9 cellular contexts compared by ENCODE assay signal in the genomic region with DNA sequence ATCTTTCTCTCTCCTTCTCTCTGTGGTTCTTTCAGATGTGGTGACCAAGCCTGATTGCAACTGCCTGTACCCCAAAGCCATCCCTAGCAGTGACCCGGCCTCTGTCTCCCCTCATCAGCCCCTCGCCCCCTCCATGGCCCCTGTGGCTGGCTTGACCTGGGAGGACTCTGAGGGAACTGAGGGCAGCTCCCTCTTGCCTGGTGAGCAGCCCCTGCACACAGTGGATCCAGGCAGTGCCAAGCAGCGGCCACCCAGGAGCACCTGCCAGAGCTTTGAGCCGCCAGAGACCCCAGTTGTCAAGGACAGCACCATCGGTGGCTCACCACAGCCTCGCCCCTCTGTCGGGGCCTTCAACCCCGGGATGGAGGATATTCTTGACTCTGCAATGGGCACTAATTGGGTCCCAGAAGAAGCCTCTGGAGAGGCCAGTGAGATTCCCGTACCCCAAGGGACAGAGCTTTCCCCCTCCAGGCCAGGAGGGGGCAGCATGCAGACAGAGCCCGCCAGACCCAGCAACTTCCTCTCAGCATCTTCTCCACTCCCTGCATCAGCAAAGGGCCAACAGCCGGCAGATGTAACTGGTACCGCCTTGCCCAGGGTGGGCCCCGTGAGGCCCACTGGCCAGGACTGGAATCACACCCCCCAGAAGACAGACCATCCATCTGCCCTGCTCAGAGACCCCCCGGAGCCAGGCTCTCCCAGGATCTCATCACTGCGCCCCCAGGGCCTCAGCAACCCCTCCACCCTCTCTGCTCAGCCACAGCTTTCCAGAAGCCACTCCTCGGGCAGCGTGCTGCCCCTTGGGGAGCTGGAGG. TPM values are rescaled to one million over a fixed set of nuclear protein-coding genes. Genes with fewer than 3 reads are reported as not detected.
DNase-seq lines count a peak whose midpoint lies in the region; ATAC-seq and TF ChIP-seq lines count a peak whose summit lies in the region.
"Had no signal": no experiment of that assay in that cellular context is flagged by ENCODE, and none has a peak within 500 bp of the region (broad histone marks: within the 10 kb centered on the region; RNA-seq: fewer than 3 reads in every experiment).

No MANE protein-coding gene starts in this region.

- in situ Hi-C loops in transverse colon (cut with MboI; ENCODE audit: low pct_ligation_motif_present in 1 of 4, low pct_unique_long_range_greater_than_20kb in 1 of 4, low sequenced_read_pairs in 3 of 4): loop anchor here in 1 of 4 donors (25.0 kb wide), 1 partner anchor 136 kb away; no protein-coding TSS in a partner anchor

- intact Hi-C loops in heart left ventricle (cut with DNase I): loop anchor here in 5 of 10 donors (2.0 to 5.0 kb wide), 2 partner anchors 59 kb away; partner anchors contain the start of gene AHCYL1 (in 4 of the 5)
- intact Hi-C loops in Right ventricle myocardium superior (cut with DNase I): no loop called here
- intact Hi-C loops in transverse colon (cut with DNase I; ENCODE audit: low total_unique reads): loop anchor here (5.0 to 10.0 kb wide), 2 partner anchors 61 to 159 kb away; partner anchors contain the start of gene AHCYL1

- no peak for TF ChIP-seq POLR2A in heart left ventricle (IDR thresholded peaks at IDR 0.05)
- TF ChIP-seq POLR2A in gastroesophageal sphincter (IDR thresholded peaks at IDR 0.05): no peak
- TF ChIP-seq POLR2A in transverse colon (IDR thresholded peaks at IDR 0.05): no peak

- H3K27me3 ChIP-seq in heart left ventricle (no peaks in the 10 kb centered on the region), gastroesophageal sphincter (no peaks in the 10 kb centered on the region), transverse colon (no peaks in the 10 kb centered on the region)

- H3K27ac ChIP-seq in heart left ventricle: peak overlapping the region in 2 of 12 donors; percentile 22 to 44
- H3K27ac ChIP-seq in gastroesophageal sphincter: peak overlapping the region in 3 of 4 donors; percentile 7 to 51 (median 41)
- peak overlapping the region in 3 of 4 donors; percentile 0 to 29 (median 28) for H3K27ac ChIP-seq in transverse colon

- 80 to 94% (median 86%) methylated on average over 8 to 17 of the region's 17 CpGs for WGBS in heart left ventricle, 4 donors
- WGBS in gastroesophageal sphincter (ENCODE audit: low coverage in 1 of 2), 2 donors: 83 to 100% methylated on average over 1 to 2 of the region's 17 CpGs
- 91 to 100% methylated on average over 2 to 16 of the region's 17 CpGs for WGBS in transverse colon (ENCODE audit: low coverage in 1 of 2), 2 donors

- H3K36me3 ChIP-seq in heart left ventricle (peaks cover 0 to 92% (median 87%) of the 10 kb centered on the region in 9 donors), gastroesophageal sphincter (peaks cover 0 to 94% of the 10 kb centered on the region in 2 donors), transverse colon (peaks cover 0 to 8% (median 1%) of the 10 kb centered on the region in 4 donors)

- ATAC-seq in heart left ventricle (no peak), Right ventricle myocardium superior (ENCODE audit: poor library complexity) (no peak), gastroesophageal sphincter (no peak), HG03571 (IDR thresholded peaks at IDR 0.05; ENCODE audit: unreplicated experiment) (no peak), HG03469 (IDR thresholded peaks at IDR 0.05; ENCODE audit: unreplicated experiment) (no peak)

- TF ChIP-seq CTCF in heart left ventricle (IDR thresholded peaks at IDR 0.05): peak; percentile 27 to 63 (median 42)
- TF ChIP-seq CTCF in gastroesophageal sphincter (IDR thresholded peaks at IDR 0.05): peak in 3 of 4 experiments; percentile 33 to 61 (median 41)
- peak; percentile 33 to 53 (median 48) for TF ChIP-seq CTCF in transverse colon (IDR thresholded peaks at IDR 0.05)

- TF ChIP-seq EP300 in gastroesophageal sphincter (IDR thresholded peaks at IDR 0.05) (no peak), transverse colon (IDR thresholded peaks at IDR 0.05; ENCODE audit: low read depth) (no peak)

- H3K4me1 ChIP-seq in heart left ventricle (peaks cover 9 to 29% (median 18%) of the 10 kb centered on the region in 12 donors), gastroesophageal sphincter (peaks cover 0 to 65% (median 16%) of the 10 kb centered on the region in 3 donors), transverse colon (peaks cover 10 to 25% (median 14%) of the 10 kb centered on the region in 4 donors)

- H3K9me3 ChIP-seq in heart left ventricle: no peaks in the 10 kb centered on the region
- no peaks in the 10 kb centered on the region for H3K9me3 ChIP-seq in gastroesophageal sphincter
- no peaks in the 10 kb centered on the region for H3K9me3 ChIP-seq in transverse colon

- DNase-seq in heart left ventricle: no peak
- DNase-seq in Right ventricle myocardium superior: no peak
- peak; percentile 49 for DNase-seq in SW480 (ENCODE audit: low spot score)
- peak; percentile 33 for DNase-seq in transverse colon
- DNase-seq in SKM-1 (lab: John Stamatoyannopoulos, UW; ENCODE audit: unreplicated experiment): no peak
- DNase-seq: DMS79 treated with DMSO at 0.1 percent for 48 hours had no signal

- H3K4me3 ChIP-seq in heart left ventricle (peak overlapping the region in 1 of 12 donors; percentile 4), gastroesophageal sphincter (no peak overlapping the region), transverse colon (no peak overlapping the region)

RNA-seq across cellular contexts. Expression of gene CSF1, which starts 12.7 kb away (rescaled TPM):
- 10 to 100 TPM in 8 of 9 donors, 1 to 10 TPM in 1; 9.0 to 64.8 (median 14.5) TPM for total RNA-seq in heart left ventricle
- 1 to 10 TPM; 9.1 to 9.9 TPM for polyA plus RNA-seq in heart left ventricle
- total RNA-seq in Right ventricle myocardium superior: 16.0 TPM
- total RNA-seq in gastroesophageal sphincter: 10 to 100 TPM; 29.6 to 50.8 (median 45.9) TPM
- total RNA-seq in transverse colon: 10 to 100 TPM in 3 of 4 donors, 1 to 10 TPM in 1; 9.7 to 63.1 (median 14.4) TPM

Comparison
In these comparisons a context has a peak if more than half of its experiments do, and no peak if none do; other contexts are left out.
1. DNase-seq: peak in SW480 (single experiment) and transverse colon (single experiment); none in heart left ventricle (0 of 5), Right ventricle myocardium superior (single experiment) and SKM-1 (single experiment).
2. Peak in every context shown above with its lines, with median percentiles within 50 percentile points of each other: CTCF ChIP-seq.